1 cellular context compared by ENCODE assay signal in genomic region chr2:23423873-23424680, GRCh38.
A peak's percentile ranks its signal among the peaks of the same experiment; 100 is the strongest.
TF ChIP-seq lines count a peak whose summit lies in the region.

No MANE protein-coding gene starts in this region.

TF ChIP-seq in K562, 482 proteins besides CTCF, POLR2A, EP300 and RAD21:
- TF ChIP-seq EGR1 (conservative IDR thresholded peaks at IDR 0.05) (peak; percentile 55), ZNF232 (CRISPR knock-in tag; IDR thresholded peaks at IDR 0.05) (no peak)
